Comparison of ENCODE assay signal across 8 cellular contexts in genomic region chr11:65859134-65859811, GRCh38. TPM values are rescaled to one million over a fixed set of nuclear protein-coding genes. Genes with fewer than 3 reads are reported as not detected.
DNase-seq lines count a peak whose midpoint lies in the region; FAIRE-seq and TF ChIP-seq lines count a peak whose summit lies in the region.

No MANE protein-coding gene starts in this region.

- peaks cover 39% of the 10 kb centered on the region for H3K79me1 ChIP-seq in neuronal stem cell (ENCODE audit: low read depth, low read length)

- peaks cover 76% of the 10 kb centered on the region for H3K36me3 ChIP-seq in SJSA1
- peaks cover 49 to 55% of the 10 kb centered on the region in 2 donors for H3K36me3 ChIP-seq in neuronal stem cell (replicated peaks in 1 of 2; ENCODE audit: control insufficient read depth in 2 of 2, insufficient read depth in 2 of 2, low read length in 2 of 2)
- H3K36me3 ChIP-seq in subcutaneous abdominal adipose tissue (ENCODE audit: control insufficient read depth in 5 of 5, insufficient read depth in 5 of 5, low read length in 5 of 5) = peaks cover 0 to 46% (median 45%) of the 10 kb centered on the region in 5 donors

- peaks cover 41% of the 10 kb centered on the region for H3K4me1 Mint-ChIP-seq in activated naive CD4-positive, alpha-beta T cell treated with anti-CD3 and anti-CD28 coated beads for 36 hours (ENCODE audit: low read depth)

- H2BK5ac ChIP-seq in neuronal stem cell (ENCODE audit: low read length) = peak overlapping the region; percentile 95

- WGBS in neuronal stem cell (ENCODE audit: extremely low coverage in 2 of 2, insufficient read length in 2 of 2, insufficient replicate concordance in 1 of 2), 2 donors = no CpG with 5 or more reads among the region's 45 CpGs

- H3K27ac ChIP-seq in SJSA1 (peak overlapping the region; percentile 81), neuronal stem cell (replicated peaks; ENCODE audit: low read length) (peak overlapping the region; percentile 91), subcutaneous abdominal adipose tissue (ENCODE audit: low read depth, low read length) (peak overlapping the region; percentile 93)

- peak overlapping the region; percentile 99 for H3K4me2 ChIP-seq in neuronal stem cell (ENCODE audit: insufficient read depth, low read length, poor library complexity, severe bottlenecking)

- H3K36me3 Mint-ChIP-seq in activated naive CD4-positive, alpha-beta T cell treated with anti-CD3 and anti-CD28 coated beads for 36 hours (ENCODE audit: low read depth) = peaks cover 44% of the 10 kb centered on the region

- intact Hi-C loops in activated naive CD4-positive, alpha-beta T cell treated with anti-CD3 and anti-CD28 coated beads for 36 hours (cut with micrococcal nuclease) = loop anchor here (1.0 to 5.0 kb wide), 8 partner anchors 14 to 1057 kb away; partner anchors contain the start of genes C11orf68, CAPN1, DRAP1 and EFEMP2

- H4K8ac ChIP-seq in neuronal stem cell (ENCODE audit: low read depth, low read length) = no peak overlapping the region

- DNase-seq in GM03348 (ENCODE audit: low spot score) (peak; percentile 96), HFF-Myc (ENCODE audit: extremely low read depth, low read depth) (peak; percentile 92), MV-4-11 (lab: John Stamatoyannopoulos, UW) (peak; percentile 98), SJSA1 (ENCODE audit: low read depth in 1 of 2, low spot score in 2 of 2) (peak; percentile 100), frontal cortex (ENCODE audit: low spot score in 2 of 2) (peak; percentile 94), neuronal stem cell (ENCODE audit: low spot score) (peak; percentile 100)
- peak; percentile 99 for DNase-seq in activated naive CD4-positive, alpha-beta T cell treated with anti-CD3 and anti-CD28 coated beads for 36 hours

- FAIRE-seq in frontal cortex (lab: Jason Lieb, UNC) = no peak

- H3K4me1 ChIP-seq in SJSA1 (replicated peaks) = peaks cover 33% of the 10 kb centered on the region
- peaks cover 8 to 17% of the 10 kb centered on the region in 2 donors for H3K4me1 ChIP-seq in neuronal stem cell (ENCODE audit: control insufficient read depth in 2 of 2, insufficient read depth in 1 of 2, low read depth in 1 of 2, low read length in 2 of 2)
- peaks cover 17 to 70% (median 56%) of the 10 kb centered on the region in 5 donors for H3K4me1 ChIP-seq in subcutaneous abdominal adipose tissue (ENCODE audit: control insufficient read depth in 5 of 5, insufficient read depth in 5 of 5, low read length in 5 of 5)

- CTCF ChIA-PET in activated naive CD4-positive, alpha-beta T cell treated with anti-CD3 and anti-CD28 coated beads for 36 hours (lab: Charles Lee) = interaction anchor here (0.5 to 6.1 kb wide), 20 partner anchors 8 to 236 kb away, joined by 3 to 178 read pairs (median 4); partner anchors contain the start of genes CCDC85B, CST6, CTSW and FIBP

- no peak overlapping the region for H2BK120ac ChIP-seq in neuronal stem cell (ENCODE audit: low read depth, low read length)

- no peaks in the 10 kb centered on the region for H3K9me3 Mint-ChIP-seq in activated naive CD4-positive, alpha-beta T cell treated with anti-CD3 and anti-CD28 coated beads for 36 hours

- no peak overlapping the region for H2BK12ac ChIP-seq in neuronal stem cell (ENCODE audit: low read length)

- H3K9ac ChIP-seq in neuronal stem cell (ENCODE audit: low read depth, low read length, poor library complexity) = peak overlapping the region; percentile 95
- H3K9ac ChIP-seq in subcutaneous abdominal adipose tissue (ENCODE audit: low read length in 5 of 5) = peak overlapping the region; percentile 57 to 95 (median 84)

- H3K18ac ChIP-seq in neuronal stem cell (ENCODE audit: low read length) = peak overlapping the region; percentile 93

- peak overlapping the region; percentile 75 for H2AFZ ChIP-seq in neuronal stem cell (ENCODE audit: low read length)

- H3K27ac Mint-ChIP-seq in activated naive CD4-positive, alpha-beta T cell treated with anti-CD3 and anti-CD28 coated beads for 36 hours = peak overlapping the region; percentile 100

- H3K27me3 Mint-ChIP-seq in activated naive CD4-positive, alpha-beta T cell treated with anti-CD3 and anti-CD28 coated beads for 36 hours (ENCODE audit: low read depth) = no peaks in the 10 kb centered on the region

- no peak overlapping the region for H3K14ac ChIP-seq in neuronal stem cell (ENCODE audit: low read length)

- H3K4me3 ChIP-seq in HFF-Myc (replicated peaks; ENCODE audit: low read depth, low read length) (peak overlapping the region; percentile 80), SJSA1 (peak overlapping the region; percentile 93), neuronal stem cell (ENCODE audit: low read length in 2 of 2) (peak overlapping the region; percentile 83 to 92), subcutaneous abdominal adipose tissue (ENCODE audit: low read depth in 1 of 5, low read length in 5 of 5) (peak overlapping the region; percentile 75 to 97 (median 96))

- peak; percentile 13 for TF ChIP-seq CTCF in HFF-Myc (IDR thresholded peaks at IDR 0.05; ENCODE audit: low read depth, low read length, missing control alignments)

- H2AK5ac ChIP-seq in neuronal stem cell (ENCODE audit: low read depth, low read length) = peak overlapping the region; percentile 20

- H3K4me3 Mint-ChIP-seq in activated naive CD4-positive, alpha-beta T cell treated with anti-CD3 and anti-CD28 coated beads for 36 hours = peak overlapping the region; percentile 97

- H3K4ac ChIP-seq in neuronal stem cell (ENCODE audit: low read length) = no peak overlapping the region

- H4K91ac ChIP-seq in neuronal stem cell (ENCODE audit: low read depth, low read length, poor library complexity) = peak overlapping the region; percentile 6

- H3K23ac ChIP-seq in neuronal stem cell (ENCODE audit: low read depth, low read length, poor library complexity) = peak overlapping the region; percentile 95

- no peaks in the 10 kb centered on the region for H3K27me3 ChIP-seq in SJSA1 (replicated peaks)
- H3K27me3 ChIP-seq in neuronal stem cell (ENCODE audit: control insufficient read depth in 3 of 3, insufficient read depth in 3 of 3, low read depth in 1 of 3, low read length in 3 of 3) = no peaks in the 10 kb centered on the region
- H3K27me3 ChIP-seq in subcutaneous abdominal adipose tissue (ENCODE audit: control insufficient read depth in 5 of 5, insufficient read depth in 4 of 5, low read length in 5 of 5) = no peaks in the 10 kb centered on the region

- peaks cover 3% of the 10 kb centered on the region for H3K9me3 ChIP-seq in SJSA1 (replicated peaks)
- H3K9me3 ChIP-seq in neuronal stem cell (replicated peaks in 1 of 2; ENCODE audit: control insufficient read depth in 2 of 2, insufficient read depth in 1 of 2, low read depth in 1 of 2, low read length in 2 of 2) = no peaks in the 10 kb centered on the region
- H3K9me3 ChIP-seq in subcutaneous abdominal adipose tissue (ENCODE audit: control insufficient read depth in 5 of 5, low read length in 5 of 5) = no peaks in the 10 kb centered on the region

- no peak overlapping the region for H2BK15ac ChIP-seq in neuronal stem cell (ENCODE audit: low read length)

RNA-seq across cellular contexts. Expression of gene MUS81, which starts 1.0 kb away (rescaled TPM):
- total RNA-seq in SJSA1 (2014; rRNA removed; shearing (Covaris generic)) = 121 and 130 TPM in 2 replicates
- 10 to 100 TPM; 51.4 to 54.7 TPM for total RNA-seq in activated naive CD4-positive, alpha-beta T cell treated with anti-CD3 and anti-CD28 coated beads for 36 hours
- 42.8 TPM for total RNA-seq in frontal cortex
- 25.3 TPM for polyA plus RNA-seq in neuronal stem cell (2013, experiment 1 of 2)
- 26.7 TPM for polyA plus RNA-seq in neuronal stem cell (2013, experiment 2 of 2)

RNA-seq across cellular contexts. Expression of gene CFL1, which starts 1.3 kb away (rescaled TPM):
- total RNA-seq in SJSA1 (2014; rRNA removed; shearing (Covaris generic)) = 4,273 and 4,722 TPM in 2 replicates
- 1,000 to 10,000 TPM; 1,043 to 1,085 TPM for total RNA-seq in activated naive CD4-positive, alpha-beta T cell treated with anti-CD3 and anti-CD28 coated beads for 36 hours
- total RNA-seq in frontal cortex = 613 TPM
- polyA plus RNA-seq in neuronal stem cell (2013, experiment 1 of 2) = 860 TPM
- 866 TPM for polyA plus RNA-seq in neuronal stem cell (2013, experiment 2 of 2)

RNA-seq across cellular contexts. Expression of gene EFEMP2, which starts 13.3 kb away (rescaled TPM):
- total RNA-seq in SJSA1 (2014; rRNA removed; shearing (Covaris generic)) = 120 and 194 TPM in 2 replicates
- total RNA-seq in activated naive CD4-positive, alpha-beta T cell treated with anti-CD3 and anti-CD28 coated beads for 36 hours = 10 to 100 TPM; 10.1 to 11.5 TPM
- total RNA-seq in frontal cortex = 13.0 TPM
- polyA plus RNA-seq in neuronal stem cell (2013, experiment 1 of 2) = 44.5 TPM
- 44.0 TPM for polyA plus RNA-seq in neuronal stem cell (2013, experiment 2 of 2)

RNA-seq across cellular contexts. Expression of gene CTSW, which starts 20.4 kb away (rescaled TPM):
- total RNA-seq in SJSA1 (2014; rRNA removed; shearing (Covaris generic)) = 1.9 TPM in 1 of 2 replicates, not detected in the other
- total RNA-seq in activated naive CD4-positive, alpha-beta T cell treated with anti-CD3 and anti-CD28 coated beads for 36 hours = under 1 TPM; 0.91 to 0.95 TPM
- total RNA-seq in frontal cortex = not detected
- not detected for polyA plus RNA-seq in neuronal stem cell (2013, experiment 1 of 2)
- polyA plus RNA-seq in neuronal stem cell (2013, experiment 2 of 2) = not detected

RNA-seq across cellular contexts. Expression of gene SNX32, which starts 25.5 kb away (rescaled TPM):
- 0.16 TPM in 1 of 2 replicates, not detected in the other for total RNA-seq in SJSA1 (2014; rRNA removed; shearing (Covaris generic))
- 1 to 10 TPM; 1.5 to 2.0 TPM for total RNA-seq in activated naive CD4-positive, alpha-beta T cell treated with anti-CD3 and anti-CD28 coated beads for 36 hours
- 6.1 TPM for total RNA-seq in frontal cortex
- polyA plus RNA-seq in neuronal stem cell (2013, experiment 1 of 2) = 3.0 TPM
- 3.3 TPM for polyA plus RNA-seq in neuronal stem cell (2013, experiment 2 of 2)

Comparison
In these comparisons a context has a peak if more than half of its experiments do, and no peak if none do; other contexts are left out.
1. Peak in every context shown above with its lines: DNase-seq, H3K4me3 ChIP-seq and H3K27ac ChIP-seq.